8 cellular contexts compared by ENCODE assay signal in genomic region chr11:67468835-67469811, GRCh38. TPM values are rescaled to one million over a fixed set of nuclear protein-coding genes. Genes with fewer than 3 reads are reported as not detected.
DNase-seq lines count a peak whose midpoint lies in the region; ATAC-seq and TF ChIP-seq lines count a peak whose summit lies in the region.

TSS of gene TMEM134 (minus strand) at chr11:67469251. CDS start at chr11:67469192, 59 bp downstream.

- peaks cover 2% of the 10 kb centered on the region for H3K36me3 ChIP-seq in kidney epithelial cell (ENCODE audit: control insufficient read depth, insufficient read depth, low read length)

- ATAC-seq in GM18873 (IDR thresholded peaks at IDR 0.05; ENCODE audit: low FRiP score, unreplicated experiment) = peak; percentile 47
- ATAC-seq in HG03159 (IDR thresholded peaks at IDR 0.05; ENCODE audit: unreplicated experiment) = peak; percentile 57

- DNase-seq in AG08395 (ENCODE audit: low spot score) = peak; percentile 97
- peak; percentile 78 for DNase-seq in NCI-H345 treated with DMSO at 0.1 percent for 48 hours (lab: John Stamatoyannopoulos, UW; ENCODE audit: unreplicated experiment)
- DNase-seq in activated CD4-positive, alpha-beta T cell treated with anti-CD3 and anti-CD28 coated beads for 24 hours (ENCODE audit: low read depth in 2 of 2) = peak; percentile 86 to 91
- DNase-seq in cerebellum (ENCODE audit: low spot score) = peak; percentile 99
- DNase-seq in kidney epithelial cell (ENCODE audit: low read depth) = peak; percentile 44
- peak; percentile 93 for DNase-seq in stimulated activated CD4-positive, alpha-beta T cell treated with anti-CD3 and anti-CD28 coated beads, Interleukin-15, amount 100 ng/mL, for 24 hours

- TF ChIP-seq CTCF in kidney epithelial cell (IDR thresholded peaks at IDR 0.05; ENCODE audit: insufficient read depth, low read length, poor library complexity, severe bottlenecking) = peak; percentile 45

- H3K4me3 ChIP-seq in kidney epithelial cell (ENCODE audit: low read depth, low read length) = peak within 1 kb of the TSS; percentile 86

- no peaks in the 10 kb centered on the region for H3K27me3 ChIP-seq in kidney epithelial cell (ENCODE audit: control insufficient read depth, insufficient read depth, low read length)

RNA-seq across cellular contexts. Expression of gene TMEM134, which starts in this region (rescaled TPM):
- total RNA-seq in cerebellum (12.3 TPM), kidney epithelial cell (53.8 and 102 TPM in 2 replicates)

Comparison
In these comparisons a context has a peak if more than half of its experiments do, and no peak if none do; other contexts are left out.
1. Peak in every context shown above with its lines: DNase-seq, ATAC-seq and H3K4me3 ChIP-seq.
2. DNase-seq: peak in every context shown above with its lines; median percentile 99 in cerebellum; 97 in AG08395; 93 in stimulated activated CD4-positive, alpha-beta T cell treated with anti-CD3 and anti-CD28 coated beads, Interleukin-15, amount 100 ng/mL, for 24 hours; 88 in activated CD4-positive, alpha-beta T cell treated with anti-CD3 and anti-CD28 coated beads for 24 hours; 78 in NCI-H345 treated with DMSO at 0.1 percent for 48 hours; 44 in kidney epithelial cell.